ENCODE assay signal across 23 cellular contexts in genomic region chr4:2150076-2150475, GRCh38.
DNase-seq lines count a peak whose midpoint lies in the region; ATAC-seq, FAIRE-seq and TF ChIP-seq lines count a peak whose summit lies in the region.
"Had no signal": no experiment of that assay in that cellular context is flagged by ENCODE, and none has a peak within 500 bp of the region (broad histone marks: within the 10 kb centered on the region; RNA-seq: fewer than 3 reads in every experiment).

No MANE protein-coding gene starts in this region.

- FAIRE-seq in A204.1 (lab: Jason Lieb, UNC) (peak; percentile 78), frontal cortex (lab: Jason Lieb, UNC) (peak; percentile 88)
- FAIRE-seq: A549, D721Med, GM12891, GM18507 had no signal

- POLR2A ChIA-PET in WTC11 (lab: Charles Lee): no interaction called here

- no peak overlapping the region for H3K4me3 Mint-ChIP-seq in WTC11
- H3K4me3 Mint-ChIP-seq: CD14-positive monocyte; CD4-positive, alpha-beta T cell; CD8-positive, alpha-beta memory T cell; GM23338; H9 had no signal

- H3K27ac Mint-ChIP-seq in WTC11: no peak overlapping the region
- H3K27ac Mint-ChIP-seq: CD4-positive, alpha-beta T cell; CD8-positive, alpha-beta memory T cell; GM23338; H9 had no signal

- H3K27me3 Mint-ChIP-seq in WTC11 (ENCODE audit: low read depth): peaks cover 57% of the 10 kb centered on the region
- H3K27me3 Mint-ChIP-seq: CD4-positive, alpha-beta T cell; CD8-positive, alpha-beta memory T cell had no signal

- ATAC-seq in WTC11: no peak
- no peak for ATAC-seq in HG03175 (IDR thresholded peaks at IDR 0.05; ENCODE audit: unreplicated experiment)
- ATAC-seq: A549, GM23338, HCT116 had no signal

- no peak for TF ChIP-seq CTCF in WTC11 (IDR thresholded peaks at IDR 0.05)

- CTCF ChIA-PET in WTC11 (lab: Charles Lee): no interaction called here

- DNase-seq in WTC11 (ENCODE audit: low spot score) (no peak), frontal cortex (ENCODE audit: low spot score in 2 of 2) (no peak), NCI-H1105 (lab: John Stamatoyannopoulos, UW) (no peak)
- DNase-seq in stimulated activated naive CD4-positive, alpha-beta T cell treated with Interleukin-2 at 50 U/mL for 16 hours (lab: John Stamatoyannopoulos, UW): no peak
- DNase-seq: ACHN; AML-193; BE2C; CD4-positive, alpha-beta T cell; CD8-positive, alpha-beta memory T cell; DMS 273 treated with DMSO at 0.1 percent for 48 hours; DMS79; EL; GF-D8; H9 had no signal

- peaks cover 8% of the 10 kb centered on the region; the same call in 1 of the 2 replicates for H3K36me3 Mint-ChIP-seq in WTC11
- H3K36me3 Mint-ChIP-seq: CD14-positive monocyte had no signal

- peaks cover 14% of the 10 kb centered on the region for H3K9me3 Mint-ChIP-seq in WTC11

- no peaks in the 10 kb centered on the region for H3K4me1 Mint-ChIP-seq in WTC11
- H3K4me1 Mint-ChIP-seq: CD14-positive monocyte; CD8-positive, alpha-beta memory T cell; GM23338; H9 had no signal

TF ChIP-seq in WTC11, 78 proteins besides CTCF, POLR2A, EP300 and RAD21:
- TF ChIP-seq ZBTB21 (CRISPR knock-in tag; IDR thresholded peaks at IDR 0.05; ENCODE audit: borderline replicate concordance) (no peak), HMGA2 (CRISPR knock-in tag; IDR thresholded peaks at IDR 0.05) (peak; percentile 99)
